ENCODE assay signal across 22 cellular contexts in the genomic region with DNA sequence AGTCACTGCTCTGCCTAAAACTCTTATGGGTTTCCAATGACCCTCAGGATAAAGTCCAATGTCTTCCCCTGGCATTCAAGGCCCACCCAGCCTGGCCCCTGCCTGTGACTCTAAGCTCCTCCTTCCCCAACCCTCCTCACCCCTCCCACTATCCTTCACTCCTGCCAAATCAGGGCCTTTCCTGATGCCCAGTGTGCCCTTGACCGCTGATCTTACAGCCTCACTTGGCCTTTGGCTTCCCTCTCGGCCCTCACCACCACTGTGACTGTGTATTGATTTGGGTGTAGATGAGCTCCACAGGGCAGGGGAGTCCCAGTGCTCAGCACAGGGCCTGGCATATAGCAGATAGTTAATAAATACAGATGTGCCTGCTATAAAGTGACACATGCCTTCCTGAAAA.
"Had no signal": no experiment of that assay in that cellular context is flagged by ENCODE, and none has a peak within 500 bp of the region (broad histone marks: within the 10 kb centered on the region; RNA-seq: fewer than 3 reads in every experiment).

No MANE protein-coding gene starts in this region.

- H3K27me3 ChIP-seq: colonic mucosa, tibial nerve, vagina had no signal

- H2AFZ ChIP-seq: parathyroid adenoma had no signal

- ATAC-seq: naive thymus-derived CD4-positive, alpha-beta T cell; SK-N-SH treated with all-trans-retinoic acid at 6 μM for 48 hours had no signal

- H3K4me3 ChIP-seq: colonic mucosa, left ventricle myocardium inferior, tibial nerve, vagina had no signal

- H3K27ac ChIP-seq: colonic mucosa, left ventricle myocardium inferior, neutrophil, parathyroid adenoma, tibial nerve, vagina had no signal

- H3K36me3 Mint-ChIP-seq: activated naive CD8-positive, alpha-beta T cell treated with anti-CD3 and anti-CD28 coated beads for 36 hours; brain had no signal

- H3K79me2 ChIP-seq: parathyroid adenoma had no signal

- H3K9me3 ChIP-seq: colonic mucosa, left ventricle myocardium inferior, neutrophil, tibial nerve, vagina had no signal

- H3K36me3 ChIP-seq: colonic mucosa, left ventricle myocardium inferior, neutrophil, tibial nerve, vagina had no signal

- H3K4me3 Mint-ChIP-seq: activated CD4-positive, alpha-beta T cell treated with anti-CD3 and anti-CD28 coated beads, Interleukin-2, amount 10 ng/mL, durations not matched to agents 7 days and 5 days; activated naive CD8-positive, alpha-beta T cell treated with anti-CD3 and anti-CD28 coated beads for 36 hours; brain had no signal

- H3K27ac Mint-ChIP-seq: activated CD4-positive, alpha-beta T cell treated with anti-CD3 and anti-CD28 coated beads, Interleukin-2, amount 10 ng/mL, durations not matched to agents 7 days and 5 days; activated naive CD8-positive, alpha-beta T cell treated with anti-CD3 and anti-CD28 coated beads for 36 hours had no signal

- H3K4me1 ChIP-seq: colonic mucosa, left ventricle myocardium inferior, parathyroid adenoma, tibial nerve, vagina had no signal

- H3K9ac ChIP-seq: parathyroid adenoma had no signal

- DNase-seq: activated CD4-positive, alpha-beta T cell treated with anti-CD3 and anti-CD28 coated beads, Interleukin-2, amount 10 ng/mL, durations not matched to agents 7 days and 5 days; activated CD4-positive, CD25-positive, alpha-beta regulatory T cell; activated naive CD8-positive, alpha-beta T cell treated with anti-CD3 and anti-CD28 coated beads for 36 hours; activated T-cell treated with anti-CD3 and anti-CD28 coated beads, Interleukin-2, amount 50 U/mL, for 1 hour; anterior cingulate cortex; central memory CD4-positive, alpha-beta T cell; colonic mucosa; left ventricle myocardium inferior; naive thymus-derived CD4-positive, alpha-beta T cell; SIG-M5; stimulated activated CD4-positive, alpha-beta T cell treated with anti-CD3 and anti-CD28 coated beads, Interleukin-12 subunit alpha, Interleukin-12 subunit beta, amount 100 ng/mL, for 4 hours; stimulated activated CD4-positive, alpha-beta T cell treated with anti-CD3 and anti-CD28 coated beads, Interleukin-1b, Interleukin-23, amount 100 ng/mL, for 48 hours; stimulated activated naive CD4-positive, alpha-beta T cell treated with Interleukin-2 at 50 U/mL for 16 hours; substantia nigra; T-helper 1 cell; T-helper 9 cell had no signal
